13 cellular contexts compared by ENCODE assay signal in genomic region chr7:100433276-100433591, GRCh38. TPM values are rescaled to one million over a fixed set of nuclear protein-coding genes. Genes with fewer than 3 reads are reported as not detected.
A peak's percentile ranks its signal among the peaks of the same experiment; 100 is the strongest.
DNase-seq lines count a peak whose midpoint lies in the region; ATAC-seq, FAIRE-seq and TF ChIP-seq lines count a peak whose summit lies in the region.
"Had no signal": no experiment of that assay in that cellular context is flagged by ENCODE, and none has a peak within 500 bp of the region (broad histone marks: within the 10 kb centered on the region; RNA-seq: fewer than 3 reads in every experiment).

No MANE protein-coding gene starts in this region.

- peak overlapping the region; percentile 100 for H3K27ac Mint-ChIP-seq in CD4-positive, alpha-beta T cell
- no peak overlapping the region for H3K27ac Mint-ChIP-seq in activated T-helper 2 cell treated with anti-CD3 and anti-CD28 coated beads, Interferon-gamma antibody, Interleukin-2, Interleukin-4, amounts not matched to agents 10 μg/mL and 5 μg/mL and 100 μg/mL, durations not matched to agents 14 hours and 24 hours and 36 hours
- H3K27ac Mint-ChIP-seq in neural crest cell (ENCODE audit: unreplicated experiment) = no peak overlapping the region

- no TSS peak for BruUV-seq in HCT116 (replicated peaks; lab: Mats Ljungman, UMichigan)

- no peaks in the 10 kb centered on the region for H4K20me1 ChIP-seq in HCT116 (ENCODE audit: insufficient read depth)

- no peak for ATAC-seq in CD4-positive, alpha-beta T cell (ENCODE audit: poor library complexity)
- ATAC-seq in HCT116 (no peak), GM18517 (IDR thresholded peaks at IDR 0.05; ENCODE audit: unreplicated experiment) (no peak)

- peaks cover 62% of the 10 kb centered on the region for H3K4me1 Mint-ChIP-seq in CD4-positive, alpha-beta T cell (ENCODE audit: low read depth)
- H3K4me1 Mint-ChIP-seq in activated T-helper 2 cell treated with anti-CD3 and anti-CD28 coated beads, Interferon-gamma antibody, Interleukin-2, Interleukin-4, amounts not matched to agents 10 μg/mL and 5 μg/mL and 100 μg/mL, durations not matched to agents 14 hours and 24 hours and 36 hours (ENCODE audit: low read depth) = peaks cover 36% of the 10 kb centered on the region
- peaks cover 57% of the 10 kb centered on the region for H3K4me1 Mint-ChIP-seq in neural crest cell

- H3K36me3 ChIP-seq in HCT116 (ENCODE audit: control insufficient read depth in 1 of 2, insufficient read depth in 2 of 2, low read length in 2 of 2) = peaks cover 5 to 39% of the 10 kb centered on the region in 2 experiments; a peak in 2 of 4 replicates
- H3K36me3 ChIP-seq in colonic mucosa = peaks cover 5% of the 10 kb centered on the region

- TF ChIP-seq RAD21 in HCT116 (IDR thresholded peaks at IDR 0.05; ENCODE audit: low read depth) = no peak

- H3K9ac ChIP-seq in HCT116 (ENCODE audit: low read length) (no peak overlapping the region), colonic mucosa (ENCODE audit: low read depth in 2 of 2, low read length in 2 of 2) (peak overlapping the region in 1 of 2 donors; percentile 51)

- peaks cover 2 to 67% of the 10 kb centered on the region in 2 experiments for H3K4me1 ChIP-seq in HCT116 (ENCODE audit: control insufficient read depth in 1 of 2, insufficient read depth in 2 of 2, low read length in 2 of 2)
- H3K4me1 ChIP-seq in colonic mucosa = peaks cover 10% of the 10 kb centered on the region

- no peaks in the 10 kb centered on the region for H3K9me2 ChIP-seq in HCT116 (ENCODE audit: insufficient read depth)

- H3K36me3 Mint-ChIP-seq in CD4-positive, alpha-beta T cell (ENCODE audit: low read depth) = peaks cover 71% of the 10 kb centered on the region
- H3K36me3 Mint-ChIP-seq in activated T-helper 2 cell treated with anti-CD3 and anti-CD28 coated beads, Interferon-gamma antibody, Interleukin-2, Interleukin-4, amounts not matched to agents 10 μg/mL and 5 μg/mL and 100 μg/mL, durations not matched to agents 14 hours and 24 hours and 36 hours (ENCODE audit: low read depth) = peaks cover 58% of the 10 kb centered on the region
- H3K36me3 Mint-ChIP-seq in neural crest cell (ENCODE audit: low read depth) = peaks cover 27% of the 10 kb centered on the region

- CTCF ChIA-PET in CD4-positive, alpha-beta T cell (lab: Charles Lee) = no interaction called here
- CTCF ChIA-PET in HCT116 (lab: Charles Lee) = no interaction called here

- H3K4me3 ChIP-seq in HCT116 (replicated peaks in 1 of 2; ENCODE audit: low read depth in 1 of 2, low read length in 2 of 2) (no peak overlapping the region), colonic mucosa (no peak overlapping the region)
- H3K4me3 ChIP-seq: coronary artery had no signal

- TF ChIP-seq CTCF in CD4-positive, alpha-beta T cell (IDR thresholded peaks at IDR 0.05) = no peak
- TF ChIP-seq CTCF in HCT116 (IDR thresholded peaks at IDR 0.05 in 2 of 3, conservative IDR thresholded peaks at IDR 0.05 in 1 of 3; ENCODE audit: borderline replicate concordance in 1 of 3, insufficient read depth in 1 of 3, low read depth in 2 of 3, low read length in 2 of 3) (no peak), neural crest cell (conservative IDR thresholded peaks at IDR 0.05) (no peak), colonic mucosa (IDR thresholded peaks at IDR 0.05) (no peak)

- no peak overlapping the region for H3K4me2 ChIP-seq in HCT116 (ENCODE audit: low read length)

- peaks cover 62% of the 10 kb centered on the region for H3K79me2 ChIP-seq in HCT116 (ENCODE audit: insufficient read depth, low read length)

- no peak for FAIRE-seq in HTR-8/SVneo (lab: Jason Lieb, UNC)

- no peak for TF ChIP-seq POLR2A in HCT116 (IDR thresholded peaks at IDR 0.05; ENCODE audit: borderline replicate concordance, extremely low read depth, insufficient read depth, insufficient read length)

- POLR2A ChIA-PET in CD4-positive, alpha-beta T cell (lab: Charles Lee) = interaction anchor here (1.2 to 3.7 kb wide), 3 partner anchors 32 to 284 kb away, joined by 3 to 48 read pairs (median 4); partner anchors contain the start of genes FBXO24, LAMTOR4 and LRCH4
- POLR2A ChIA-PET in HCT116 (lab: Charles Lee) = no interaction called here

- no peak overlapping the region for H2AFZ ChIP-seq in HCT116 (ENCODE audit: low read depth, low read length, poor library complexity, severe bottlenecking)

- no peaks in the 10 kb centered on the region for H3K9me3 Mint-ChIP-seq in CD4-positive, alpha-beta T cell
- no peaks in the 10 kb centered on the region for H3K9me3 Mint-ChIP-seq in activated T-helper 2 cell treated with anti-CD3 and anti-CD28 coated beads, Interferon-gamma antibody, Interleukin-2, Interleukin-4, amounts not matched to agents 10 μg/mL and 5 μg/mL and 100 μg/mL, durations not matched to agents 14 hours and 24 hours and 36 hours
- no peaks in the 10 kb centered on the region for H3K9me3 Mint-ChIP-seq in neural crest cell
- H3K9me3 Mint-ChIP-seq: activated CD4-positive, alpha-beta T cell treated with anti-CD3 and anti-CD28 coated beads, Interleukin-2, amount 10 ng/mL, durations not matched to agents 24 days and 14 days had no signal

- H3K27ac ChIP-seq in CD4-positive, alpha-beta T cell (ENCODE audit: low read depth, low read length) = no peak overlapping the region
- H3K27ac ChIP-seq in HCT116 (ENCODE audit: low read depth, low read length) (peak overlapping the region; percentile 99; the same call in 1 of the 2 replicates), colonic mucosa (no peak overlapping the region)
- H3K27ac ChIP-seq: coronary artery had no signal

- peak overlapping the region; percentile 95 for H3K4me3 Mint-ChIP-seq in CD4-positive, alpha-beta T cell
- H3K4me3 Mint-ChIP-seq in activated T-helper 2 cell treated with anti-CD3 and anti-CD28 coated beads, Interferon-gamma antibody, Interleukin-2, Interleukin-4, amounts not matched to agents 10 μg/mL and 5 μg/mL and 100 μg/mL, durations not matched to agents 14 hours and 24 hours and 36 hours (ENCODE audit: low read depth) = peak overlapping the region; percentile 34
- peak overlapping the region; percentile 94 for H3K4me3 Mint-ChIP-seq in neural crest cell

- RAD21 ChIA-PET in HCT116 (lab: Charles Lee; ENCODE audit: low non-redundant PET in 1 of 2, low total read pairs in 2 of 2, uncharacterized antibody in 2 of 2, unreplicated experiment in 2 of 2) = no interaction called here

- H3K27me3 Mint-ChIP-seq in CD4-positive, alpha-beta T cell = peaks cover 11% of the 10 kb centered on the region
- H3K27me3 Mint-ChIP-seq in activated T-helper 2 cell treated with anti-CD3 and anti-CD28 coated beads, Interferon-gamma antibody, Interleukin-2, Interleukin-4, amounts not matched to agents 10 μg/mL and 5 μg/mL and 100 μg/mL, durations not matched to agents 14 hours and 24 hours and 36 hours (ENCODE audit: low read depth) = no peaks in the 10 kb centered on the region
- peaks cover 25% of the 10 kb centered on the region for H3K27me3 Mint-ChIP-seq in neural crest cell (ENCODE audit: low read depth)

- no peaks in the 10 kb centered on the region for H3K27me3 ChIP-seq in CD4-positive, alpha-beta T cell (ENCODE audit: control insufficient read depth, insufficient read depth, low read length)
- H3K27me3 ChIP-seq in HCT116 (ENCODE audit: insufficient read depth, low read length) = no peaks in the 10 kb centered on the region
- H3K27me3 ChIP-seq in colonic mucosa = no peaks in the 10 kb centered on the region

- DNase-seq in CD4-positive, alpha-beta T cell = no peak
- DNase-seq in HCT116 (ENCODE audit: low read depth, low spot score) (no peak), neural crest cell (ENCODE audit: low read depth, low spot score) (no peak), HTR-8/SVneo (ENCODE audit: insufficient read length, low spot score) (no peak), colonic mucosa (no peak)
- DNase-seq in activated T-helper 2 cell treated with anti-CD3 and anti-CD28 coated beads, Interferon-gamma antibody, Interleukin-2, Interleukin-4, amounts not matched to agents 10 μg/mL and 5 μg/mL and 100 μg/mL, durations not matched to agents 14 hours and 24 hours and 36 hours (ENCODE audit: low spot score) = no peak
- DNase-seq: activated CD4-positive, alpha-beta T cell treated with anti-CD3 and anti-CD28 coated beads, Interleukin-2, amount 10 ng/mL, durations not matched to agents 24 days and 14 days; COR-L47; NK-92 treated with Interleukin-12 subunit alpha and Interleukin-12 subunit beta, amount 100 ng/mL, for 24 hours; SW 1271 had no signal

- intact Hi-C loops in CD4-positive, alpha-beta T cell (cut with DNase I, micrococcal nuclease) = loop anchor here in 1 of 2 experiments (10.0 kb wide), 1 partner anchor 822 kb away; no protein-coding TSS in a partner anchor
- intact Hi-C loops in HCT116 (cut with micrococcal nuclease) (no loop called here), colonic mucosa (cut with DNase I) (no loop called here)
- intact Hi-C loops in activated T-helper 2 cell treated with anti-CD3 and anti-CD28 coated beads, Interferon-gamma antibody, Interleukin-2, Interleukin-4, amounts not matched to agents 10 μg/mL and 5 μg/mL and 100 μg/mL, durations not matched to agents 14 hours and 24 hours and 36 hours (cut with micrococcal nuclease) = no loop called here

- no peaks in the 10 kb centered on the region for H3K9me3 ChIP-seq in CD4-positive, alpha-beta T cell (ENCODE audit: control insufficient read depth, low read length)
- no peaks in the 10 kb centered on the region for H3K9me3 ChIP-seq in HCT116 (ENCODE audit: control insufficient read depth in 1 of 2, insufficient read depth in 1 of 2, low read depth in 1 of 2, low read length in 2 of 2)
- no peaks in the 10 kb centered on the region for H3K9me3 ChIP-seq in colonic mucosa

RNA-seq across cellular contexts. Expression of gene PPP1R35, which starts 3.1 kb away (rescaled TPM):
- total RNA-seq in CD4-positive, alpha-beta T cell = 10 to 100 TPM; 42.9 to 47.0 TPM
- total RNA-seq in HCT116 (2021; ENCODE audit: unreplicated experiment) (68.7 TPM), neural crest cell (39.5 and 42.1 TPM in 2 replicates), colonic mucosa (10 to 100 TPM; 38.8 to 50.5 TPM)
- 59.9 and 65.2 TPM in 2 replicates for polyA plus RNA-seq in HCT116 (2012)
- total RNA-seq in activated T-helper 2 cell treated with anti-CD3 and anti-CD28 coated beads, Interferon-gamma antibody, Interleukin-2, Interleukin-4, amounts not matched to agents 10 μg/mL and 5 μg/mL and 100 μg/mL, durations not matched to agents 14 hours and 24 hours and 36 hours = 59.8 and 63.6 TPM in 2 replicates

RNA-seq across cellular contexts. Expression of gene MEPCE, which starts 3.6 kb away (rescaled TPM):
- 10 to 100 TPM; 52.6 to 57.0 TPM for total RNA-seq in CD4-positive, alpha-beta T cell
- total RNA-seq in HCT116 (2021; ENCODE audit: unreplicated experiment) (44.4 TPM), neural crest cell (46.9 and 49.8 TPM in 2 replicates), colonic mucosa (10 to 100 TPM; 27.2 to 39.1 TPM)
- polyA plus RNA-seq in HCT116 (2012) = 47.4 and 51.6 TPM in 2 replicates
- total RNA-seq in activated T-helper 2 cell treated with anti-CD3 and anti-CD28 coated beads, Interferon-gamma antibody, Interleukin-2, Interleukin-4, amounts not matched to agents 10 μg/mL and 5 μg/mL and 100 μg/mL, durations not matched to agents 14 hours and 24 hours and 36 hours = 50.9 and 51.0 TPM in 2 replicates

RNA-seq across cellular contexts. Expression of gene ZCWPW1, which starts 4.7 kb away (rescaled TPM):
- total RNA-seq in CD4-positive, alpha-beta T cell = 1 to 10 TPM; 4.4 to 6.5 TPM
- total RNA-seq in HCT116 (2021; ENCODE audit: unreplicated experiment) (1.5 TPM), neural crest cell (1.8 and 2.0 TPM in 2 replicates), colonic mucosa (1 to 10 TPM; 1.1 to 1.3 TPM)
- 1.5 and 1.8 TPM in 2 replicates for polyA plus RNA-seq in HCT116 (2012)
- 1.1 and 3.5 TPM in 2 replicates for total RNA-seq in activated T-helper 2 cell treated with anti-CD3 and anti-CD28 coated beads, Interferon-gamma antibody, Interleukin-2, Interleukin-4, amounts not matched to agents 10 μg/mL and 5 μg/mL and 100 μg/mL, durations not matched to agents 14 hours and 24 hours and 36 hours

RNA-seq across cellular contexts. Expression of gene SPACDR, which starts 30.8 kb away (rescaled TPM):
- under 1 TPM; 0.64 to 0.93 TPM for total RNA-seq in CD4-positive, alpha-beta T cell
- total RNA-seq in HCT116 (2021; ENCODE audit: unreplicated experiment) = 1.7 TPM
- polyA plus RNA-seq in HCT116 (2012) = 1.1 TPM in 2 replicates
- total RNA-seq in activated T-helper 2 cell treated with anti-CD3 and anti-CD28 coated beads, Interferon-gamma antibody, Interleukin-2, Interleukin-4, amounts not matched to agents 10 μg/mL and 5 μg/mL and 100 μg/mL, durations not matched to agents 14 hours and 24 hours and 36 hours = 3.2 and 4.5 TPM in 2 replicates
- 1.0 and 1.4 TPM in 2 replicates for total RNA-seq in neural crest cell
- total RNA-seq in colonic mucosa = under 1 TPM; 0.54 to 0.74 TPM
- total RNA-seq: renal cortical epithelial cell had no signal

RNA-seq across cellular contexts. Expression of gene TSC22D4, which starts 45.8 kb away (rescaled TPM):
- total RNA-seq in CD4-positive, alpha-beta T cell = 10 to 100 TPM; 34.6 to 36.5 TPM
- total RNA-seq in HCT116 (2021; ENCODE audit: unreplicated experiment) (36.9 TPM), neural crest cell (28.8 and 32.8 TPM in 2 replicates), colonic mucosa (10 to 100 TPM; 56.1 to 56.3 TPM)
- 24.9 and 27.4 TPM in 2 replicates for polyA plus RNA-seq in HCT116 (2012)
- total RNA-seq in activated T-helper 2 cell treated with anti-CD3 and anti-CD28 coated beads, Interferon-gamma antibody, Interleukin-2, Interleukin-4, amounts not matched to agents 10 μg/mL and 5 μg/mL and 100 μg/mL, durations not matched to agents 14 hours and 24 hours and 36 hours = 103 and 106 TPM in 2 replicates

Comparison
In these comparisons a context has a peak if more than half of its experiments do, and no peak if none do; other contexts are left out.
1. H3K4me3 Mint-ChIP-seq: peak in every context shown above with its lines; median percentile 95 in CD4-positive, alpha-beta T cell; 94 in neural crest cell; 34 in activated T-helper 2 cell treated with anti-CD3 and anti-CD28 coated beads, Interferon-gamma antibody, Interleukin-2, Interleukin-4, amounts not matched to agents 10 μg/mL and 5 μg/mL and 100 μg/mL, durations not matched to agents 14 hours and 24 hours and 36 hours.